In genomic region chr1:166090244-166090643, GRCh38 we compare ENCODE assay signal across 19 cellular contexts.
"Had no signal": no experiment of that assay in that cellular context is flagged by ENCODE, and none has a peak within 500 bp of the region (broad histone marks: within the 10 kb centered on the region; RNA-seq: fewer than 3 reads in every experiment).

No MANE protein-coding gene starts in this region.

- H3K36me3 ChIP-seq: lower lobe of right lung, ovary, sigmoid colon, stomach, upper lobe of right lung, WERI-Rb-1 had no signal

- H3K27me3 ChIP-seq: ovary, sigmoid colon, stomach, testis, upper lobe of right lung had no signal

- H3K9me3 ChIP-seq: lower lobe of right lung, ovary, stomach, testis, upper lobe of right lung had no signal

- H3K4me1 ChIP-seq: lower lobe of right lung, sigmoid colon, stomach, upper lobe of right lung had no signal

- FAIRE-seq: colon had no signal

- H3K27ac Mint-ChIP-seq: activated CD4-positive, alpha-beta memory T cell treated with anti-CD3 and anti-CD28 coated beads for 36 hours; activated CD4-positive, alpha-beta T cell treated with anti-CD3 and anti-CD28 coated beads for 36 hours; activated CD8-positive, alpha-beta memory T cell treated with anti-CD3 and anti-CD28 coated beads, Interleukin-2, amount 10 ng/mL, durations not matched to agents 7 days and 5 days; activated T-helper 2 cell treated with anti-CD3 and anti-CD28 coated beads, Interferon-gamma antibody, Interleukin-2, Interleukin-4, amounts not matched to agents 10 μg/mL and 5 μg/mL and 100 μg/mL, durations not matched to agents 14 hours and 24 hours and 36 hours; immature natural killer cell; nephron had no signal

- H3K27ac ChIP-seq: lower lobe of right lung, ovary, sigmoid colon, stomach, testis, upper lobe of right lung, WERI-Rb-1 had no signal

- H3K36me3 Mint-ChIP-seq: activated CD4-positive, alpha-beta memory T cell treated with anti-CD3 and anti-CD28 coated beads for 36 hours; activated CD8-positive, alpha-beta memory T cell treated with anti-CD3 and anti-CD28 coated beads, Interleukin-2, amount 10 ng/mL, durations not matched to agents 7 days and 5 days; immature natural killer cell had no signal

- DNase-seq: activated CD4-positive, alpha-beta memory T cell treated with anti-CD3 and anti-CD28 coated beads for 36 hours; activated CD8-positive, alpha-beta memory T cell treated with anti-CD3 and anti-CD28 coated beads, Interleukin-2, amount 10 ng/mL, durations not matched to agents 7 days and 5 days; activated naive CD4-positive, alpha-beta T cell treated with anti-CD3 and anti-CD28 coated beads, Interleukin-2, amount 50 U/mL, for 16 hours; activated T-cell treated with anti-CD3 and anti-CD28 coated beads, Interleukin-2, amount 50 U/mL, for 1 hour; foreskin fibroblast; immature natural killer cell; left cardiac atrium; lower lobe of right lung; ovary; sigmoid colon; stimulated activated CD4-positive, alpha-beta T cell treated with anti-CD3 and anti-CD28 coated beads, Interleukin-1b, Interleukin-23, amount 100 ng/mL, for 48 hours; stomach; testis; upper lobe of right lung; WERI-Rb-1 had no signal

- ATAC-seq: activated CD8-positive, alpha-beta memory T cell treated with anti-CD3 and anti-CD28 coated beads, Interleukin-2, amount 10 ng/mL, durations not matched to agents 7 days and 5 days; left cardiac atrium; lower lobe of right lung; upper lobe of right lung had no signal

- H3K4me3 Mint-ChIP-seq: activated CD4-positive, alpha-beta memory T cell treated with anti-CD3 and anti-CD28 coated beads for 36 hours; activated CD4-positive, alpha-beta T cell treated with anti-CD3 and anti-CD28 coated beads for 36 hours; activated CD8-positive, alpha-beta memory T cell treated with anti-CD3 and anti-CD28 coated beads, Interleukin-2, amount 10 ng/mL, durations not matched to agents 7 days and 5 days; immature natural killer cell; nephron had no signal

- H3K27me3 Mint-ChIP-seq: activated CD4-positive, alpha-beta memory T cell treated with anti-CD3 and anti-CD28 coated beads for 36 hours; activated CD4-positive, alpha-beta T cell treated with anti-CD3 and anti-CD28 coated beads for 36 hours; activated CD8-positive, alpha-beta memory T cell treated with anti-CD3 and anti-CD28 coated beads, Interleukin-2, amount 10 ng/mL, durations not matched to agents 7 days and 5 days had no signal

- H3K4me3 ChIP-seq: lower lobe of right lung, ovary, sigmoid colon, stomach, testis, upper lobe of right lung had no signal

- H3K4me1 Mint-ChIP-seq: activated CD8-positive, alpha-beta memory T cell treated with anti-CD3 and anti-CD28 coated beads, Interleukin-2, amount 10 ng/mL, durations not matched to agents 7 days and 5 days; immature natural killer cell; nephron had no signal

- H3K9me3 Mint-ChIP-seq: activated CD4-positive, alpha-beta memory T cell treated with anti-CD3 and anti-CD28 coated beads for 36 hours; activated T-helper 2 cell treated with anti-CD3 and anti-CD28 coated beads, Interferon-gamma antibody, Interleukin-2, Interleukin-4, amounts not matched to agents 10 μg/mL and 5 μg/mL and 100 μg/mL, durations not matched to agents 14 hours and 24 hours and 36 hours; nephron had no signal
